8 cellular contexts compared by ENCODE assay signal in genomic region chr5:163408311-163408923, GRCh38. TPM values are rescaled to one million over a fixed set of nuclear protein-coding genes. Genes with fewer than 3 reads are reported as not detected.
DNase-seq lines count a peak whose midpoint lies in the region; ATAC-seq and TF ChIP-seq lines count a peak whose summit lies in the region.

No MANE protein-coding gene starts in this region.

- no peaks in the 10 kb centered on the region for H3K9me3 ChIP-seq in right atrium auricular region
- no peaks in the 10 kb centered on the region for H3K9me3 ChIP-seq in sigmoid colon

- WGBS in sigmoid colon, 2 donors = 5 to 15% methylated on average over 9 of the region's 9 CpGs

- H4K20me1 ChIP-seq in KMS-11 (ENCODE audit: insufficient read depth) = no peaks in the 10 kb centered on the region

- H3K27ac ChIP-seq in KMS-11 = no peak overlapping the region
- no peak overlapping the region for H3K27ac ChIP-seq in right atrium auricular region
- no peak overlapping the region for H3K27ac ChIP-seq in sigmoid colon

- no peaks in the 10 kb centered on the region for H3K36me3 ChIP-seq in KMS-11 (ENCODE audit: insufficient read depth)
- no peaks in the 10 kb centered on the region for H3K36me3 ChIP-seq in right atrium auricular region
- H3K36me3 ChIP-seq in sigmoid colon = no peaks in the 10 kb centered on the region

- intact Hi-C loops in sigmoid colon (cut with DNase I) = loop anchor here (5.0 kb wide), 1 partner anchor 1866 kb away; no protein-coding TSS in a partner anchor

- DNase-seq in GDM1 (lab: John Stamatoyannopoulos, UW) = peak; percentile 19
- DNase-seq in SKM-1 (lab: John Stamatoyannopoulos, UW; ENCODE audit: unreplicated experiment) = peak; percentile 49
- DNase-seq in activated naive CD8-positive, alpha-beta T cell treated with anti-CD3 and anti-CD28 coated beads, Interleukin-2, amount 50 U/mL, for 16 hours (ENCODE audit: low read depth, low spot score) = peak; percentile 6
- DNase-seq in right atrium auricular region (ENCODE audit: low spot score) = peak; percentile 63
- DNase-seq in sigmoid colon = peak; percentile 63
- DNase-seq in cortex of kidney (lab: John Stamatoyannopoulos, UW) = no peak

- H3K27me3 ChIP-seq in KMS-11 (ENCODE audit: insufficient read depth, low read depth) (no peaks in the 10 kb centered on the region), right atrium auricular region (no peaks in the 10 kb centered on the region), sigmoid colon (no peaks in the 10 kb centered on the region)

- TF ChIP-seq POLR2A in sigmoid colon (IDR thresholded peaks at IDR 0.05) = no peak

- H3K4me2 ChIP-seq in KMS-11 = no peak overlapping the region

- no peak for TF ChIP-seq EP300 in sigmoid colon (IDR thresholded peaks at IDR 0.05)

- no peak overlapping the region for H2AFZ ChIP-seq in KMS-11 (ENCODE audit: low read depth)

- peak; percentile 88 for ATAC-seq in GM21723 (IDR thresholded peaks at IDR 0.05; ENCODE audit: unreplicated experiment)

- TF ChIP-seq CTCF in KMS-11 (conservative IDR thresholded peaks at IDR 0.05; ENCODE audit: low read depth, low read length) = peak; percentile 81
- TF ChIP-seq CTCF in right atrium auricular region (IDR thresholded peaks at IDR 0.05) = peak; percentile 74 to 93
- peak; percentile 73 to 88 (median 80) for TF ChIP-seq CTCF in sigmoid colon (IDR thresholded peaks at IDR 0.05)

- H3K9ac ChIP-seq in KMS-11 = no peak overlapping the region

- peaks cover 8% of the 10 kb centered on the region for H3K4me1 ChIP-seq in KMS-11 (ENCODE audit: low read depth, poor library complexity, severe bottlenecking)
- no peaks in the 10 kb centered on the region for H3K4me1 ChIP-seq in right atrium auricular region
- H3K4me1 ChIP-seq in sigmoid colon = peaks cover 0 to 5% (median 0%) of the 10 kb centered on the region in 4 donors

- H3K79me2 ChIP-seq in KMS-11 (ENCODE audit: insufficient read depth, low read depth) = no peaks in the 10 kb centered on the region

- H3K4me3 ChIP-seq in KMS-11 (IDR thresholded peaks at IDR 0.05; ENCODE audit: insufficient read depth, low read depth, low read length) (no peak overlapping the region), right atrium auricular region (no peak overlapping the region), sigmoid colon (no peak overlapping the region)

RNA-seq across cellular contexts. Expression of gene CCNG1, which starts 29.0 kb away (rescaled TPM):
- total RNA-seq in right atrium auricular region (10 to 100 TPM; 58.8 to 90.1 TPM), sigmoid colon (100 to 1,000 TPM; 119 to 181 (median 133) TPM)
- polyA plus RNA-seq in sigmoid colon = 100 to 1,000 TPM in 2 of 3 donors, 10 to 100 TPM in 1; 78.0 to 180 (median 154) TPM

RNA-seq across cellular contexts. Expression of gene NUDCD2, which starts 51.5 kb away (rescaled TPM):
- 1 to 10 TPM; 2.0 to 2.5 TPM for total RNA-seq in right atrium auricular region
- 10 to 100 TPM in 2 of 4 donors, 1 to 10 TPM in 2; 3.3 to 13.2 (median 8.1) TPM for total RNA-seq in sigmoid colon
- 10 to 100 TPM in 1 of 3 donors, 1 to 10 TPM in 2; 8.2 to 11.8 (median 8.4) TPM for polyA plus RNA-seq in sigmoid colon

RNA-seq across cellular contexts. Expression of gene HMMR, which starts 52.0 kb away (rescaled TPM):
- total RNA-seq in right atrium auricular region (1 to 10 TPM in 1 of 2 donors, under 1 TPM in 1; 0.43 to 2.0 TPM), sigmoid colon (1 to 10 TPM in 2 of 4 donors, not detected in 2; 1.1 to 3.0 TPM)
- 10 to 100 TPM in 1 of 3 donors, 1 to 10 TPM in 2; 1.2 to 18.1 (median 4.4) TPM for polyA plus RNA-seq in sigmoid colon
